ENCODE assay signal across 9 cellular contexts in the genomic region with DNA sequence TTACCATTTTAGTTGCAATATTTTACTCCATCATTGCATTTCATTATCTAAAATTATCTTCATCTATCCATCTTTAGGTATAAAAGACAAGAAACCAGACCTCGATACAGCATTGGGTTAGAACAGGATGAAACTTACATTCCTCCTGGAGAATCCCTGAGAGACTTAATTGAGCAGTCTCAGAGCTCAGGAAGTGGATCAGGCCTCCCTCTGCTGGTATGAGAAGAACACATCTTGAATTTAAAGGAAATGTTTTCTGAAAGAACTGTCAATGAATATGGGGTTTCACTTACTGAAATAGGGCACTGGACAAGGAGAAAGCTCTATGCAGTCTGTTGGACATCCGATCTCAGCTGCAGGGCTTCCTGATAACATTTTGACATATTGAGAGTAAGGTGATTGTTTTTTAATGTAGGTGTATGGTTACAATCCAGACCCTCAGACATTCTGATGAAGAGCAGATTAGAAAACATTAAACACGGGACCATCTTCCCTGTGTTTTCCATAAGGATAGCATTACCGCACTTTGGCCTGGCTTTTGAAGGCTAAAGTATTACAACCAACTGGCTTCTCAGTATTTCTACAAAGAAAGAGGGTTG.
A peak's percentile ranks its signal among the peaks of the same experiment; 100 is the strongest.
DNase-seq lines count a peak whose midpoint lies in the region; ATAC-seq and TF ChIP-seq lines count a peak whose summit lies in the region.
"Had no signal": no experiment of that assay in that cellular context is flagged by ENCODE, and none has a peak within 500 bp of the region (broad histone marks: within the 10 kb centered on the region; RNA-seq: fewer than 3 reads in every experiment).

No MANE protein-coding gene starts in this region.

- no peaks in the 10 kb centered on the region for H3K9me3 ChIP-seq in colonic mucosa
- H3K9me3 ChIP-seq: BLaER1 treated with 17β-estradiol and CSF1 and Interleukin-3, amounts not matched to agents 10 nM and 100 nM had no signal

- H3K4me3 ChIP-seq in colonic mucosa, result no peak overlapping the region
- H3K4me3 ChIP-seq: BLaER1 treated with 17β-estradiol and CSF1 and Interleukin-3, amounts not matched to agents 10 nM and 100 nM had no signal

- no peak overlapping the region for H3K4me3 Mint-ChIP-seq in activated T-helper 17 cell treated with anti-CD3 and anti-CD28 coated beads, Interleukin-2, amount 50 U/mL, for 72 hours

- H3K4me1 ChIP-seq in colonic mucosa, result no peaks in the 10 kb centered on the region

- no peaks in the 10 kb centered on the region for H3K36me3 Mint-ChIP-seq in activated T-helper 17 cell treated with anti-CD3 and anti-CD28 coated beads, Interleukin-2, amount 50 U/mL, for 72 hours (ENCODE audit: low read depth)

- ATAC-seq in GM19395 (IDR thresholded peaks at IDR 0.05; ENCODE audit: unreplicated experiment) (no peak), GM21447 (IDR thresholded peaks at IDR 0.05; ENCODE audit: unreplicated experiment) (no peak)
- ATAC-seq in activated T-helper 17 cell treated with anti-CD3 and anti-CD28 coated beads, Interleukin-2, amount 50 U/mL, for 72 hours (replicated peaks), result no peak

- peaks cover 4% of the 10 kb centered on the region for H3K27me3 Mint-ChIP-seq in activated T-helper 17 cell treated with anti-CD3 and anti-CD28 coated beads, Interleukin-2, amount 50 U/mL, for 72 hours

- no peak overlapping the region for H3K9ac ChIP-seq in colonic mucosa (ENCODE audit: low read depth in 2 of 2, low read length in 2 of 2)
- H3K9ac ChIP-seq: BLaER1 treated with 17β-estradiol and CSF1 and Interleukin-3, amounts not matched to agents 10 nM and 100 nM had no signal

- no peaks in the 10 kb centered on the region for H3K9me3 Mint-ChIP-seq in activated T-helper 17 cell treated with anti-CD3 and anti-CD28 coated beads, Interleukin-2, amount 50 U/mL, for 72 hours

- H3K36me3 ChIP-seq in colonic mucosa, result no peaks in the 10 kb centered on the region
- H3K36me3 ChIP-seq: BLaER1 treated with 17β-estradiol and CSF1 and Interleukin-3, amounts not matched to agents 10 nM and 100 nM had no signal

- H3K27ac ChIP-seq in colonic mucosa, result no peak overlapping the region
- H3K27ac ChIP-seq: BLaER1 treated with 17β-estradiol and CSF1 and Interleukin-3, amounts not matched to agents 10 nM and 100 nM had no signal

- H3K4me1 Mint-ChIP-seq in activated T-helper 17 cell treated with anti-CD3 and anti-CD28 coated beads, Interleukin-2, amount 50 U/mL, for 72 hours, result no peaks in the 10 kb centered on the region

- no peak overlapping the region for H3K27ac Mint-ChIP-seq in activated T-helper 17 cell treated with anti-CD3 and anti-CD28 coated beads, Interleukin-2, amount 50 U/mL, for 72 hours

- no peaks in the 10 kb centered on the region for H3K27me3 ChIP-seq in colonic mucosa
- H3K27me3 ChIP-seq: BLaER1 treated with 17β-estradiol and CSF1 and Interleukin-3, amounts not matched to agents 10 nM and 100 nM had no signal

- peak; percentile 28 to 39 for DNase-seq in NCI-H2081 (lab: John Stamatoyannopoulos, UW)
- DNase-seq in NCI-H2081 treated with DMSO at 0.1 percent for 48 hours (lab: John Stamatoyannopoulos, UW), result no peak
- DNase-seq in NCI-H460 (ENCODE audit: extremely low read depth, low read depth), result peak; percentile 45
- DNase-seq in colonic mucosa, result peak; percentile 22
- peak; percentile 40 for DNase-seq in midbrain (lab: John Stamatoyannopoulos, UW)

- peak; percentile 33 for TF ChIP-seq CTCF in colonic mucosa (IDR thresholded peaks at IDR 0.05)

- intact Hi-C loops in colonic mucosa (cut with DNase I), result loop anchor here (10.0 kb wide), 1 partner anchor 500 kb away; no protein-coding TSS in a partner anchor
